ENCODE assay signal across 26 cellular contexts in the genomic region with DNA sequence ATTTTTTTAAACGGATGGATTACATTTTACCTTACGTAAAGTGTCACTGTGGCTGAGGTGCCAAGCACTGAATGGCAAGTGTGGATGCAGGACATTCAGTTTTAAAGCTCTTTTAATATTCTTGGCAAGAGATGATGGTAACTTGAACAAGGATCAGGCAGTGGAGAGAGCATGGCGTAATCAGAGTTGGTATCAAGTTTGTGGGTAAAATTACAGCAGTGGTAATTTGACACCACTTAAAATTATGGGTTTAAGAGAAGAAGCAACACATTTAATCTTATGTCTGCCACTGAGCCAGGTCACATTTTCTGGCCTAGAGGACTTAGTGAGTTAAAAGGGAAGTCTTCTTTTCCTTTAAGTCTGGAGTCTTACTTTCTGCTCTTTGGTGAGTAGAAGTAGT.
A peak's percentile ranks its signal among the peaks of the same experiment; 100 is the strongest.
DNase-seq lines count a peak whose midpoint lies in the region; TF ChIP-seq lines count a peak whose summit lies in the region.
"Had no signal": no experiment of that assay in that cellular context is flagged by ENCODE, and none has a peak within 500 bp of the region (broad histone marks: within the 10 kb centered on the region; RNA-seq: fewer than 3 reads in every experiment).

No MANE protein-coding gene starts in this region.

- H3K27me3 ChIP-seq in MG63, result no peaks in the 10 kb centered on the region
- H3K27me3 ChIP-seq: colonic mucosa, right lobe of liver, testis had no signal

- H3K27me3 Mint-ChIP-seq in mesothelial cell of epicardium (ENCODE audit: low read depth), result no peaks in the 10 kb centered on the region
- H3K27me3 Mint-ChIP-seq: activated naive CD8-positive, alpha-beta T cell treated with anti-CD3 and anti-CD28 coated beads, Interleukin-2, amount 50 U/mL, for 24 hours; IgD-negative memory B cell; stimulated activated naive CD8-positive, alpha-beta T cell treated with anti-CD3 and anti-CD28 coated beads, Interleukin-15, Interleukin-2, amounts not matched to agents 100 ng/mL and 50 ng/mL, for 24 hours had no signal

- H3K4me1 Mint-ChIP-seq in mesothelial cell of epicardium, result no peaks in the 10 kb centered on the region
- H3K4me1 Mint-ChIP-seq: activated naive CD8-positive, alpha-beta T cell treated with anti-CD3 and anti-CD28 coated beads, Interleukin-2, amount 50 U/mL, for 24 hours; immature natural killer cell had no signal

- H3K9me3 Mint-ChIP-seq in mesothelial cell of epicardium, result peaks cover 4% of the 10 kb centered on the region
- H3K9me3 Mint-ChIP-seq: activated naive CD8-positive, alpha-beta T cell treated with anti-CD3 and anti-CD28 coated beads, Interleukin-2, amount 50 U/mL, for 24 hours; activated T-cell treated with anti-CD3 and anti-CD28 coated beads, Interleukin-2, amount 50 U/mL, for 72 hours had no signal

- DNase-seq in NCI-H2171 treated with DMSO at 0.1 percent for 48 hours (lab: John Stamatoyannopoulos, UW) (peak; percentile 49), NCI-H2171 (lab: John Stamatoyannopoulos, UW) (no peak), Kasumi-1 (lab: John Stamatoyannopoulos, UW) (peak; percentile 74 to 82), NCI-H524 treated with DMSO at 0.1 percent for 48 hours (lab: John Stamatoyannopoulos, UW) (peak; percentile 87), myocyte (ENCODE audit: low read depth) (peak; percentile 21), MG63 (no peak), mesothelial cell of epicardium (ENCODE audit: low spot score in 2 of 2, unreplicated experiment in 2 of 2) (no peak), GDM1 (lab: John Stamatoyannopoulos, UW) (no peak)
- DNase-seq: activated CD4-positive, alpha-beta T cell treated with anti-CD3 and anti-CD28 coated beads, Interleukin-2, amount 50 U/mL, for 48 hours; activated CD4-positive, CD25-positive, alpha-beta regulatory T cell treated with anti-CD3 and anti-CD28 coated beads, Interleukin-2, amount 50 U/mL, for 72 hours; activated naive CD8-positive, alpha-beta T cell treated with anti-CD3 and anti-CD28 coated beads, Interleukin-2, amount 50 U/mL, for 24 hours; activated T-cell treated with anti-CD3 and anti-CD28 coated beads, Interleukin-2, amount 50 U/mL, for 72 hours; Caco-2; colonic mucosa; DMS79; effector CD4-positive, alpha-beta T cell; GM23248; immature natural killer cell; NCI-H1694 treated with DMSO at 0.1 percent for 48 hours; NCI-H226; posterior cingulate gyrus; right lobe of liver; stimulated activated CD8-positive, alpha-beta memory T cell treated with anti-CD3 and anti-CD28 coated beads, Interleukin-4, amount 100 ng/mL, for 48 hours; testis had no signal

- no peak overlapping the region for H3K4me3 ChIP-seq in MG63
- H3K4me3 ChIP-seq: colonic mucosa, GM23248, right lobe of liver, testis had no signal

- no peak for TF ChIP-seq CTCF in mesothelial cell of epicardium (IDR thresholded peaks at IDR 0.05; ENCODE audit: unreplicated experiment)

- H3K9me3 ChIP-seq in MG63, result no peaks in the 10 kb centered on the region
- H3K9me3 ChIP-seq: Caco-2, colonic mucosa, right lobe of liver, testis had no signal

- H3K36me3 ChIP-seq in MG63, result no peaks in the 10 kb centered on the region
- H3K36me3 ChIP-seq: colonic mucosa, right lobe of liver had no signal

- no peak overlapping the region for H3K27ac Mint-ChIP-seq in mesothelial cell of epicardium
- H3K27ac Mint-ChIP-seq: activated naive CD8-positive, alpha-beta T cell treated with anti-CD3 and anti-CD28 coated beads, Interleukin-2, amount 50 U/mL, for 24 hours; activated T-cell treated with anti-CD3 and anti-CD28 coated beads, Interleukin-2, amount 50 U/mL, for 72 hours; IgD-negative memory B cell; immature natural killer cell; stimulated activated naive CD8-positive, alpha-beta T cell treated with anti-CD3 and anti-CD28 coated beads, Interleukin-15, Interleukin-2, amounts not matched to agents 100 ng/mL and 50 ng/mL, for 24 hours had no signal

- H3K4me3 Mint-ChIP-seq in mesothelial cell of epicardium, result no peak overlapping the region
- H3K4me3 Mint-ChIP-seq: activated naive CD8-positive, alpha-beta T cell treated with anti-CD3 and anti-CD28 coated beads, Interleukin-2, amount 50 U/mL, for 24 hours; activated T-cell treated with anti-CD3 and anti-CD28 coated beads, Interleukin-2, amount 50 U/mL, for 72 hours; immature natural killer cell; stimulated activated naive CD8-positive, alpha-beta T cell treated with anti-CD3 and anti-CD28 coated beads, Interleukin-15, Interleukin-2, amounts not matched to agents 100 ng/mL and 50 ng/mL, for 24 hours had no signal

- no peaks in the 10 kb centered on the region for H3K36me3 Mint-ChIP-seq in mesothelial cell of epicardium
- H3K36me3 Mint-ChIP-seq: IgD-negative memory B cell, immature natural killer cell had no signal

Comparison
In these comparisons a context has a peak if more than half of its experiments do, and no peak if none do; other contexts are left out.
1. DNase-seq: peak in NCI-H2171 treated with DMSO at 0.1 percent for 48 hours (single experiment), Kasumi-1 (2 of 2), NCI-H524 treated with DMSO at 0.1 percent for 48 hours (single experiment) and myocyte (single experiment); none in NCI-H2171 (single experiment), MG63 (single experiment), mesothelial cell of epicardium (0 of 2) and GDM1 (single experiment).